Comparison of ENCODE assay signal across 12 cellular contexts in the genomic region with DNA sequence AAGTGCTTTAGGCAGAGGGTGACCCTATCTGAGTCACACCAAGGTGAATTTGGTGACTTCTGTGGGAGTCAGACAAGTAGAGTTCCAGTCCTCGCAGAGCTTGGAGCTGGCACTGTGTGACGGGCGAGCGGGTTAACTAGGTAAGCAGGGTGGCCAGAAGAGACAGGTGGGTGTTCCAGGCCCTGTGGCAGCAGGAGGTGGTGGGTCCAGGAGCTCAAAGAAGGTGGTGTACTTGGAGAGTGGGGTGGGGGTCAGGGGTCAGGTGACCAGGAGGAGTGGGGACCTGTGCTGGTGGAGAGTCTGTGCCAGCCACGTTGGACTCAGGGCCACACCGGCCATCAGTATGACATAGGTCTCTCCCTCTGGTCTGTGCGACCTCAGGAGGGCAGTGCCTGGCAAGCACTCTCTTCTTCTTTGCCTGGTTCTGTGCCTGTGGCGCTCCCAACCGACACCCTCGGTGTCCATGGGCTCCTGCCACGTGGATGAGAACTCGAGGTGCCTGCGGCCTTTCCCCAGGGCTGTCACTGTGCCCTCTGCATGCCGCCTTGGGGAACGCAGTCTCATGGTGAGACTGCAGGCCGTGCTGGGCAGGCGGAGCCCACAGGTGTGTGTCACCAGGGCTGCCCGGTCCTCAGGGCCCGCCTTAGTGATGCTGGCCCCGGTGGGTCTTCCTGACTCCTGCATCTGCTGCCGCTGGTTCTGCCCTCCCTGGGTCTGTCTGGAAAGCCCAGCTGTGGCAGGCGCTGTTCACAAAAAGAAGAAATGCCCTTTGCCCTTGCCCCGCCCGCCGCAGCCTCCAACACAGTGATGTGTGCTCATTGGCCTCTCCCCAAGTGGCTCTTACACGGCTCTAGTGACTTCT. TPM values are rescaled to one million over a fixed set of nuclear protein-coding genes. Genes with fewer than 3 reads are reported as not detected.
DNase-seq lines count a peak whose midpoint lies in the region; ATAC-seq, FAIRE-seq and TF ChIP-seq lines count a peak whose summit lies in the region.
"Had no signal": no experiment of that assay in that cellular context is flagged by ENCODE, and none has a peak within 500 bp of the region (broad histone marks: within the 10 kb centered on the region; RNA-seq: fewer than 3 reads in every experiment).

No MANE protein-coding gene starts in this region.

- no peak overlapping the region for H4K5ac ChIP-seq in H9 (ENCODE audit: insufficient read length, low read depth, low read length)

- H3K4me3 Mint-ChIP-seq in H9 = peak overlapping the region; percentile 74 to 88

- TF ChIP-seq POLR2A in A549 (IDR thresholded peaks at IDR 0.05; ENCODE audit: low read length) (no peak), adrenal gland (IDR thresholded peaks at IDR 0.05) (no peak)

- no peak overlapping the region for H3K27ac Mint-ChIP-seq in H9

- no peaks in the 10 kb centered on the region for H3K79me2 ChIP-seq in H9 (ENCODE audit: insufficient read depth, low read length)

- H3K27me3 Mint-ChIP-seq in H9 (ENCODE audit: low read depth) = peaks cover 24% of the 10 kb centered on the region

- peak overlapping the region; percentile 13 to 100; a peak in 4 of 6 replicates for H3K27ac ChIP-seq in A549
- H3K27ac ChIP-seq in H9 (ENCODE audit: insufficient read length, low read depth, low read length) = no peak overlapping the region
- H3K27ac ChIP-seq in adrenal gland = peak overlapping the region in 3 of 5 donors; percentile 26 to 96 (median 60)

- no peak overlapping the region for H2BK120ac ChIP-seq in H9 (ENCODE audit: low read depth, low read length, poor library complexity, severe bottlenecking)

- no peak overlapping the region for H2BK5ac ChIP-seq in H9 (ENCODE audit: insufficient read length, low read length)

- H3K4me1 ChIP-seq in A549 (peaks cover 26% of the 10 kb centered on the region), H9 (ENCODE audit: insufficient read depth, low read length) (no peaks in the 10 kb centered on the region), adrenal gland (replicated peaks in 1 of 2) (peaks cover 8 to 28% of the 10 kb centered on the region in 2 donors), mucosa of descending colon (ENCODE audit: low read depth) (peaks cover 30% of the 10 kb centered on the region)

- no peak overlapping the region for H3K56ac ChIP-seq in H9 (ENCODE audit: insufficient read length, low read depth, low read length)

- intact Hi-C loops in adrenal gland (cut with DNase I) = loop anchor here in 1 of 2 donors (10.0 kb wide), 2 partner anchors 303 to 493 kb away; a partner anchor contains a TSS
- intact Hi-C loops in mucosa of descending colon (cut with DNase I, micrococcal nuclease) = no loop called here

- no peak overlapping the region for H2BK15ac ChIP-seq in H9 (ENCODE audit: low read depth, low read length)

- no peak for TF ChIP-seq CTCF in A549 (IDR thresholded peaks at IDR 0.05)
- no peak for TF ChIP-seq CTCF in H9 (conservative IDR thresholded peaks at IDR 0.05)
- TF ChIP-seq CTCF in adrenal gland (IDR thresholded peaks at IDR 0.05) = no peak
- TF ChIP-seq CTCF in mucosa of descending colon (IDR thresholded peaks at IDR 0.05) = no peak

- H4K91ac ChIP-seq in H9 (ENCODE audit: insufficient read length, low read depth, low read length) = no peak overlapping the region

- H4K20me1 ChIP-seq in H9 (ENCODE audit: control insufficient read depth, insufficient read depth, insufficient read length) = no peaks in the 10 kb centered on the region

- no peaks in the 10 kb centered on the region for H3K79me1 ChIP-seq in H9 (ENCODE audit: insufficient read depth, low read depth, low read length, poor library complexity, severe bottlenecking)

- POLR2A ChIA-PET in A549 (lab: Yijun Ruan, JAX) = no interaction called here

- no peak overlapping the region for H4K8ac ChIP-seq in H9 (replicated peaks; ENCODE audit: insufficient read length, low read depth, low read length)

- H3K36me3 Mint-ChIP-seq in H9 (ENCODE audit: insufficient read depth in 1 of 3, low read depth in 3 of 3) = peaks cover 13 to 38% (median 34%) of the 10 kb centered on the region in 3 experiments

- H3K4me3 ChIP-seq in A549 (peak overlapping the region; percentile 64; the same call in 1 of the 3 replicates), adrenal gland (no peak overlapping the region), mucosa of descending colon (no peak overlapping the region)

- H3K4ac ChIP-seq in H9 (ENCODE audit: low read depth, low read length) = no peak overlapping the region

- H3K9me3 ChIP-seq in A549 (no peaks in the 10 kb centered on the region), H9 (ENCODE audit: control insufficient read depth, low read depth, low read length) (no peaks in the 10 kb centered on the region), adrenal gland (replicated peaks in 1 of 3) (no peaks in the 10 kb centered on the region), mucosa of descending colon (no peaks in the 10 kb centered on the region)

- peaks cover 4% of the 10 kb centered on the region for H3K23me2 ChIP-seq in H9 (ENCODE audit: insufficient read length, low read depth, low read length, poor library complexity, severe bottlenecking)

- FAIRE-seq in A549 (lab: Jason Lieb, UNC) = no peak

- CTCF ChIA-PET in A549 (lab: Yijun Ruan, JAX) = interaction anchor here (0.6 to 3.5 kb wide), 8 partner anchors 8 to 129 kb away, joined by 3 to 29 read pairs (median 4); no protein-coding TSS in a partner anchor

- H3K4me2 ChIP-seq in A549 = peak overlapping the region; percentile 88
- H3K4me2 ChIP-seq in H9 (ENCODE audit: insufficient read depth, insufficient read length, low read length) = no peak overlapping the region

- H3K18ac ChIP-seq in H9 (ENCODE audit: insufficient read length, low read depth, low read length) = no peak overlapping the region

- no peak for TF ChIP-seq RAD21 in A549 (conservative IDR thresholded peaks at IDR 0.05 in 1 of 2, IDR thresholded peaks at IDR 0.05 in 1 of 2)

- H3K36me3 ChIP-seq in adrenal gland (replicated peaks in 1 of 2) (peaks cover 0 to 32% of the 10 kb centered on the region in 2 donors), mucosa of descending colon (ENCODE audit: low read depth) (peaks cover 6% of the 10 kb centered on the region)

- H2BK12ac ChIP-seq in H9 (ENCODE audit: insufficient read length, low read depth, low read length) = no peak overlapping the region

- peak in 1 of 2 experiments; percentile 57 for DNase-seq in A549 (ENCODE audit: low read depth in 1 of 2, low spot score in 1 of 2)
- no peak for DNase-seq in H9
- no peak for DNase-seq in adrenal gland
- peak; percentile 79 to 87 (median 85) for DNase-seq in mucosa of descending colon
- no peak for DNase-seq in occipital lobe (lab: John Stamatoyannopoulos, UW)
- no peak for DNase-seq in HPDE6-E6E7 (ENCODE audit: extremely low spot score)
- no peak for DNase-seq in stimulated activated CD4-positive, alpha-beta T cell treated with anti-CD3 and anti-CD28 coated beads, Interleukin-4, amount 100 ng/mL, for 24 hours
- DNase-seq in stimulated activated CD4-positive, alpha-beta T cell treated with anti-CD3 and anti-CD28 coated beads, Interleukin-4, amount 100 ng/mL, for 1 hour = no peak
- DNase-seq: activated CD8-positive, alpha-beta memory T cell treated with anti-CD3 and anti-CD28 coated beads for 24 hours; NCI-H524; posterior cingulate gyrus; stimulated activated naive CD4-positive, alpha-beta T cell had no signal

- peaks cover 7 to 12% of the 10 kb centered on the region in 2 experiments; a peak in 2 of 4 replicates for H3K4me1 Mint-ChIP-seq in H9

- no peak overlapping the region for H3K23ac ChIP-seq in H9 (ENCODE audit: insufficient read length, low read depth, low read length)

- H2BK20ac ChIP-seq in H9 (ENCODE audit: low read depth, low read length, poor library complexity, severe bottlenecking) = no peak overlapping the region

- H3K14ac ChIP-seq in H9 (ENCODE audit: insufficient read depth, low read length) = no peak overlapping the region

- no peaks in the 10 kb centered on the region for H3K9me3 Mint-ChIP-seq in H9

- H3K27me3 ChIP-seq in H9 (ENCODE audit: insufficient read depth, low read length) = no peaks in the 10 kb centered on the region
- H3K27me3 ChIP-seq in adrenal gland = no peaks in the 10 kb centered on the region

- H2AK5ac ChIP-seq in H9 (ENCODE audit: insufficient read length, low read length) = no peak overlapping the region

- H3T11ph ChIP-seq in H9 (ENCODE audit: low read length) = no peak overlapping the region

- no peak for TF ChIP-seq EP300 in A549 (IDR thresholded peaks at IDR 0.05)

- no peak overlapping the region for H3K9ac ChIP-seq in H9 (ENCODE audit: extremely low read depth, insufficient read length, low read length)

- no peak overlapping the region for H2AFZ ChIP-seq in H9 (ENCODE audit: low read length)

- ATAC-seq in A549 = no peak
- ATAC-seq in mucosa of descending colon = peak; percentile 23

- WGBS in A549 (ENCODE audit: missing lambda C conversion rate) = 64% methylated on average over 19 of the region's 26 CpGs
- no CpG with 5 or more reads among the region's 26 CpGs for WGBS in H9 (ENCODE audit: extremely low coverage, insufficient read length, low lambda C conversion rate)
- WGBS in adrenal gland, 4 donors = 78 to 89% (median 84%) methylated on average over 12 to 26 of the region's 26 CpGs

RNA-seq across cellular contexts. Expression of a gene that starts 1.6 kb away (rescaled TPM):
- polyA plus RNA-seq in A549 (2011; rRNA removed) (14.6 and 21.1 TPM in 2 replicates), A549 (2017; fragmentation: RNase III; extraction: RNeasy Plus Mini Kit Qiagen cat#74134 plus additional on column Dnase treatment) (16.8 to 18.4 TPM (median 17.5 TPM) in 3 replicates), adrenal gland (10 to 100 TPM in 2 of 3 donors, 1 to 10 TPM in 1; 3.9 to 11.3 (median 10.1) TPM)
- 23.8 and 26.4 TPM in 2 replicates for polyA plus RNA-seq in A549 (2012; cell fraction: cytosol; rRNA removed)
- polyA plus RNA-seq in A549 (2012; cell fraction: nucleus; rRNA removed) = 24.0 and 25.2 TPM in 2 replicates
- 15.9 and 18.8 TPM in 2 replicates for polyA minus RNA-seq in A549 (2011; rRNA and poly(A)+ RNA removed)
- total RNA-seq in H9 (2021) (14.6 and 16.3 TPM in 2 replicates), adrenal gland (10 to 100 TPM in 2 of 8 donors, 1 to 10 TPM in 6; 4.3 to 12.8 (median 8.6) TPM), mucosa of descending colon (10 to 100 TPM in 1 of 3 donors, 1 to 10 TPM in 2; 7.1 to 11.0 (median 8.3) TPM), occipital lobe (20.1 TPM)

RNA-seq across cellular contexts. Expression of a gene that starts 6.7 kb away (rescaled TPM):
- polyA plus RNA-seq in A549 (2011; rRNA removed) = 15.9 and 16.1 TPM in 2 replicates
- polyA plus RNA-seq in A549 (2012; cell fraction: cytosol; rRNA removed) = 37.8 and 39.1 TPM in 2 replicates
- polyA plus RNA-seq in A549 (2012; cell fraction: nucleus; rRNA removed) = 58.1 and 61.4 TPM in 2 replicates
- polyA plus RNA-seq in A549 (2017; fragmentation: RNase III; extraction: RNeasy Plus Mini Kit Qiagen cat#74134 plus additional on column Dnase treatment) = 33.7 to 36.7 TPM (median 35.6 TPM) in 3 replicates
- polyA minus RNA-seq in A549 (2011; rRNA and poly(A)+ RNA removed) = 17.2 and 17.6 TPM in 2 replicates
- total RNA-seq in H9 (2021) = 33.0 and 33.1 TPM in 2 replicates
- total RNA-seq in adrenal gland = 10 to 100 TPM; 24.3 to 61.4 (median 45.0) TPM
- polyA plus RNA-seq in adrenal gland = 100 to 1,000 TPM in 1 of 3 donors, 10 to 100 TPM in 1, 1 to 10 TPM in 1; 9.3 to 157 (median 68.5) TPM
- total RNA-seq in mucosa of descending colon = 10 to 100 TPM; 39.3 to 63.1 (median 48.5) TPM
- 21.5 TPM for total RNA-seq in occipital lobe

RNA-seq across cellular contexts. Expression of a gene that starts 18.9 kb away (rescaled TPM):
- polyA plus RNA-seq in A549 (2011; rRNA removed) (0.26 and 0.41 TPM in 2 replicates), A549 (2017; fragmentation: RNase III; extraction: RNeasy Plus Mini Kit Qiagen cat#74134 plus additional on column Dnase treatment) (0.42 to 0.54 TPM (median 0.49 TPM) in 3 replicates), adrenal gland (10 to 100 TPM in 2 of 3 donors, under 1 TPM in 1; 0.22 to 27.8 (median 12.1) TPM)
- 0.62 and 0.67 TPM in 2 replicates for polyA plus RNA-seq in A549 (2012; cell fraction: cytosol; rRNA removed)
- polyA plus RNA-seq in A549 (2012; cell fraction: nucleus; rRNA removed) = 2.1 and 2.5 TPM in 2 replicates
- 0.29 TPM in 1 of 2 replicates, not detected in the other for polyA minus RNA-seq in A549 (2011; rRNA and poly(A)+ RNA removed)
- total RNA-seq in H9 (2021) (137 and 150 TPM in 2 replicates), adrenal gland (1 to 10 TPM in 3 of 8 donors, under 1 TPM in 5; 0.43 to 2.2 (median 0.86) TPM), mucosa of descending colon (10 to 100 TPM in 1 of 3 donors, 1 to 10 TPM in 1, under 1 TPM in 1; 0.70 to 12.4 (median 2.3) TPM), occipital lobe (37.1 TPM)

Comparison
In these comparisons a context has a peak if more than half of its experiments do, and no peak if none do; other contexts are left out.
1. DNase-seq: peak in mucosa of descending colon (3 of 3); none in H9 (single experiment), adrenal gland (0 of 7), occipital lobe (single experiment), HPDE6-E6E7 (single experiment), stimulated activated CD4-positive, alpha-beta T cell treated with anti-CD3 and anti-CD28 coated beads, Interleukin-4, amount 100 ng/mL, for 24 hours (single experiment) and stimulated activated CD4-positive, alpha-beta T cell treated with anti-CD3 and anti-CD28 coated beads, Interleukin-4, amount 100 ng/mL, for 1 hour (single experiment).